17 cellular contexts compared by ENCODE assay signal in genomic region chr10:26593896-26594295, GRCh38.
DNase-seq lines count a peak whose midpoint lies in the region; ATAC-seq and TF ChIP-seq lines count a peak whose summit lies in the region.
"Had no signal": no experiment of that assay in that cellular context is flagged by ENCODE, and none has a peak within 500 bp of the region (broad histone marks: within the 10 kb centered on the region; RNA-seq: fewer than 3 reads in every experiment).

No MANE protein-coding gene starts in this region.

- H3K4me3 ChIP-seq in Peyer's patch: peak overlapping the region in 1 of 4 donors; percentile 34
- no peak overlapping the region for H3K4me3 ChIP-seq in mucosa of descending colon
- H3K4me3 ChIP-seq: BLaER1 treated with 17β-estradiol and CSF1 and Interleukin-3, amounts not matched to agents 10 nM and 100 nM; thoracic aorta had no signal

- POLR2A ChIA-PET in GM10248 (lab: Yijun Ruan, JAX): no interaction called here

- no peaks in the 10 kb centered on the region for H3K4me1 Mint-ChIP-seq in glutamatergic neuron (ENCODE audit: low read depth, unreplicated experiment)

- H3K27ac ChIP-seq in Peyer's patch: no peak overlapping the region
- H3K27ac ChIP-seq: BLaER1 treated with 17β-estradiol and CSF1 and Interleukin-3, amounts not matched to agents 10 nM and 100 nM; thoracic aorta had no signal

- intact Hi-C loops in mucosa of descending colon (cut with DNase I, micrococcal nuclease): no loop called here

- H3K27me3 Mint-ChIP-seq in glutamatergic neuron (ENCODE audit: unreplicated experiment): peaks cover 1% of the 10 kb centered on the region

- CTCF ChIA-PET in GM10248 (lab: Yijun Ruan, JAX): interaction anchor here (1.1 to 1.4 kb wide), 2 partner anchors 14 to 268 kb away, joined by 3 to 4 read pairs; partner anchors contain the start of gene ABI1

- H3K36me3 Mint-ChIP-seq in glutamatergic neuron (ENCODE audit: unreplicated experiment): peaks cover 4% of the 10 kb centered on the region

- no peaks in the 10 kb centered on the region for H3K9me3 Mint-ChIP-seq in glutamatergic neuron (ENCODE audit: unreplicated experiment)

- TF ChIP-seq POLR2A in Peyer's patch (IDR thresholded peaks at IDR 0.05): no peak

- no peak overlapping the region for H3K27ac Mint-ChIP-seq in glutamatergic neuron (ENCODE audit: unreplicated experiment)
- H3K27ac Mint-ChIP-seq: activated CD8-positive, alpha-beta T cell treated with anti-CD3 and anti-CD28 coated beads, Interleukin-2, amount 10 ng/mL, durations not matched to agents 7 days and 5 days had no signal

- peak; percentile 82 for ATAC-seq in GM19351 (IDR thresholded peaks at IDR 0.05; ENCODE audit: unreplicated experiment)
- ATAC-seq in mucosa of descending colon: peak; percentile 50
- ATAC-seq: activated CD8-positive, alpha-beta T cell treated with anti-CD3 and anti-CD28 coated beads, Interleukin-2, amount 10 ng/mL, durations not matched to agents 7 days and 5 days; sciatic nerve had no signal

- H3K27me3 ChIP-seq in Peyer's patch: no peaks in the 10 kb centered on the region
- H3K27me3 ChIP-seq: BLaER1 treated with 17β-estradiol and CSF1 and Interleukin-3, amounts not matched to agents 10 nM and 100 nM had no signal

- no peak overlapping the region for H3K4me3 Mint-ChIP-seq in glutamatergic neuron (ENCODE audit: unreplicated experiment)
- H3K4me3 Mint-ChIP-seq: activated CD8-positive, alpha-beta T cell treated with anti-CD3 and anti-CD28 coated beads, Interleukin-2, amount 10 ng/mL, durations not matched to agents 7 days and 5 days had no signal

- TF ChIP-seq CTCF in GM10248 (IDR thresholded peaks at IDR 0.05; ENCODE audit: control extremely low read depth, extremely low read depth, low read depth, missing control alignments) (no peak), Peyer's patch (IDR thresholded peaks at IDR 0.05) (no peak), mucosa of descending colon (IDR thresholded peaks at IDR 0.05) (no peak), glutamatergic neuron (IDR thresholded peaks at IDR 0.05; ENCODE audit: partially characterized antibody, unreplicated experiment) (no peak)

- H3K9me3 ChIP-seq in Peyer's patch (no peaks in the 10 kb centered on the region), mucosa of descending colon (no peaks in the 10 kb centered on the region)
- H3K9me3 ChIP-seq: BLaER1 treated with 17β-estradiol and CSF1 and Interleukin-3, amounts not matched to agents 10 nM and 100 nM; thoracic aorta had no signal

- DNase-seq in GM10248 (ENCODE audit: extremely low spot score) (peak; percentile 32), Peyer's patch (peak in 2 of 3 donors; percentile 58 to 69), mucosa of descending colon (peak in 2 of 3 donors; percentile 6 to 48), glutamatergic neuron (no peak), SKM-1 treated with dmso at 0.1 percent for 144 hours (lab: John Stamatoyannopoulos, UW; ENCODE audit: unreplicated experiment) (no peak), NCI-H146 (lab: John Stamatoyannopoulos, UW) (no peak)
- DNase-seq: activated CD8-positive, alpha-beta T cell treated with anti-CD3 and anti-CD28 coated beads, Interleukin-2, amount 10 ng/mL, durations not matched to agents 7 days and 5 days; HCEC 1CT; MM.1S; NCI-H1930; occipital lobe; stimulated activated CD4-positive, alpha-beta T cell treated with anti-CD3 and anti-CD28 coated beads, Interleukin-2, amount 100 ng/mL, for 24 hours; SW 1271 had no signal

- H3K36me3 ChIP-seq in Peyer's patch (no peaks in the 10 kb centered on the region), mucosa of descending colon (ENCODE audit: low read depth) (no peaks in the 10 kb centered on the region)
- H3K36me3 ChIP-seq: thoracic aorta had no signal

- H3K4me1 ChIP-seq in Peyer's patch (no peaks in the 10 kb centered on the region), mucosa of descending colon (ENCODE audit: low read depth) (no peaks in the 10 kb centered on the region)
- H3K4me1 ChIP-seq: BLaER1 treated with 17β-estradiol and CSF1 and Interleukin-3, amounts not matched to agents 10 nM and 100 nM had no signal

Comparison
In these comparisons a context has a peak if more than half of its experiments do, and no peak if none do; other contexts are left out.
1. DNase-seq: peak in GM10248 (single experiment), Peyer's patch (2 of 3) and mucosa of descending colon (2 of 3); none in glutamatergic neuron (single experiment), SKM-1 treated with dmso at 0.1 percent for 144 hours (single experiment) and NCI-H146 (single experiment).